ENCODE assay signal across 10 cellular contexts in genomic region chr4:100935090-100935489, GRCh38.
DNase-seq lines count a peak whose midpoint lies in the region; ATAC-seq and TF ChIP-seq lines count a peak whose summit lies in the region.
"Had no signal": no experiment of that assay in that cellular context is flagged by ENCODE, and none has a peak within 500 bp of the region (broad histone marks: within the 10 kb centered on the region; RNA-seq: fewer than 3 reads in every experiment).

No MANE protein-coding gene starts in this region.

- DNase-seq in EH (ENCODE audit: low read depth) (peak; percentile 16), lung microvascular endothelial cell (ENCODE audit: low read depth in 2 of 2) (peak; percentile 21 to 46), COLO668 (lab: John Stamatoyannopoulos, UW; ENCODE audit: unreplicated experiment) (no peak), NK-92 (lab: John Stamatoyannopoulos, UW; ENCODE audit: unreplicated experiment) (no peak)
- no peak for DNase-seq in effector CD8-positive, alpha-beta T cell (lab: John Stamatoyannopoulos, UW)
- DNase-seq: activated effector memory CD4-positive, alpha-beta T cell treated with anti-CD3 and anti-CD28 coated beads, Interleukin-2, amount 50 U/mL, for 16 hours; NCI-H526 treated with DMSO at 0.1 percent for 48 hours had no signal

- peak; percentile 44 for ATAC-seq in HG02642 (IDR thresholded peaks at IDR 0.05; ENCODE audit: poor library complexity, unreplicated experiment)
- ATAC-seq in GM21381 (IDR thresholded peaks at IDR 0.05; ENCODE audit: unreplicated experiment): no peak

- H3K27ac ChIP-seq in VCaP: no peak overlapping the region

- peak; percentile 64 for TF ChIP-seq CTCF in VCaP (conservative IDR thresholded peaks at IDR 0.05)

Comparison
In these comparisons a context has a peak if more than half of its experiments do, and no peak if none do; other contexts are left out.
1. DNase-seq: peak in EH (single experiment) and lung microvascular endothelial cell (2 of 2); none in COLO668 (single experiment), effector CD8-positive, alpha-beta T cell (single experiment) and NK-92 (single experiment).